Comparison of ENCODE assay signal across 1 cellular context in the genomic region with DNA sequence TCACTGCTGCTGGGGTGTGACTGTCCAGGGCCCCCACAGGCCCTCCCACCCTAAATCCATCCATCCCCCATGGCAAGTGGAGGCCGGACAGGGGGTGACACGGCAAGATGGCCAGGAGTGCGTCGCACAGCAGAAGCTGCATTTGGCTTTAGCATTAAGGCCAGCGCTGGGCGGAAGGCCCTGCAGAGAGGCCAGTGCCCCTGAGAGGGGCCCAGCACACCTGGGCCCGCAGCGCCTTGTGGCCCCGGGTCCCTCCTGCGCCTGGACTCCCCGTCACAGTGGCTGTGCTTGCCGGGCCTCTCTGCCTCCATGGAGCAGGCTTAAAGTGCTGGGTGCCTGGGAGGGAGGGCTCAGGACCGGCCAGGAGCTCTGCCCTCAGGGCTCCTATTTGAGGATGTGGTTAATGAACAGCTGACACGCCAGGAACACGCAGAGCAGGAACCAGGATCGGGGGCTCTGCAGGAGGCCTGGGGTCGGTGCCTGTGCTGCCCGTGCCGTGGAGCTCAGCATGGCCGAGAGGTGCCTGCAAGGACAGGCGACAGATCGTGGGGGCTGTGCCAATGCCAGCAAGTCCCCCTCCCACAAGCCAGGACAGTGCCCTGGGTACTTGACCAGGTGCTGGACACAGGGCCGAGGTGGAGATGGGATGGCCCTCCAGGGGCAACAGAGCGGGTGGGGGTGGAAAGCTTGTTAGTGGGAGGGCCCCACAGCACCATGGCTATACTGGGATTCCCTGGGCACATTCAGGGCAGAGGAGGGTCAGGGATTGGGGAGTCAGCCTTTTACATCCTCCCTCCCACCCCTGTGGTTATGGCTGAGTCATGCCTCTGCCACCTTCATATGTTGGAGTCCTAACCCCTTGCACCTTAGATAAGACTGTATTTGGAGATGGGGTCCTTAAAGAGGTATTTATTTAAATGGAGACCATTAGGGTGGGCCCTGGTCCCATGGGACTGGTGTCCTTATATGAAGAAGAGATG.
TF ChIP-seq lines count a peak whose summit lies in the region.

No MANE protein-coding gene starts in this region.

TF ChIP-seq in HepG2, 621 proteins besides CTCF, POLR2A, EP300 and RAD21 (continued from another document):
- TF ChIP-seq ASH2L (IDR thresholded peaks at IDR 0.05; ENCODE audit: insufficient read length, low read depth, low read length) (no peak), ZNF264 (CRISPR knock-in tag; IDR thresholded peaks at IDR 0.05) (no peak), ELF4 (CRISPR knock-in tag; IDR thresholded peaks at IDR 0.05; ENCODE audit: borderline replicate concordance) (no peak), BHLHE40 (IDR thresholded peaks at IDR 0.05; ENCODE audit: low read length) (no peak), ZSCAN12 (CRISPR knock-in tag; IDR thresholded peaks at IDR 0.05) (no peak), CEBPB (IDR thresholded peaks at IDR 0.05; ENCODE audit: borderline replicate concordance, low read depth, low read length) (no peak), ZNF660 (CRISPR knock-in tag; IDR thresholded peaks at IDR 0.05; ENCODE audit: borderline replicate concordance, low read depth) (no peak), ATAD3A (CRISPR knock-in tag; IDR thresholded peaks at IDR 0.05) (no peak), MED13 (CRISPR knock-in tag; IDR thresholded peaks at IDR 0.05) (no peak), CBFB (CRISPR knock-in tag; IDR thresholded peaks at IDR 0.05) (no peak), ADNP (CRISPR knock-in tag; IDR thresholded peaks at IDR 0.05) (no peak), RELA (CRISPR knock-in tag; IDR thresholded peaks at IDR 0.05) (no peak), ZNF343 (CRISPR knock-in tag; IDR thresholded peaks at IDR 0.05) (no peak), RFX3 (CRISPR knock-in tag; IDR thresholded peaks at IDR 0.05) (no peak), ZNF556 (CRISPR knock-in tag; IDR thresholded peaks at IDR 0.05; ENCODE audit: borderline replicate concordance) (no peak), ZFAT (CRISPR knock-in tag; conservative IDR thresholded peaks at IDR 0.05) (no peak), KDM6A (CRISPR knock-in tag; IDR thresholded peaks at IDR 0.05; ENCODE audit: low read depth) (no peak), ETV5 (CRISPR knock-in tag; IDR thresholded peaks at IDR 0.05; ENCODE audit: borderline replicate concordance) (no peak)
- TF ChIP-seq, protein P1, sequence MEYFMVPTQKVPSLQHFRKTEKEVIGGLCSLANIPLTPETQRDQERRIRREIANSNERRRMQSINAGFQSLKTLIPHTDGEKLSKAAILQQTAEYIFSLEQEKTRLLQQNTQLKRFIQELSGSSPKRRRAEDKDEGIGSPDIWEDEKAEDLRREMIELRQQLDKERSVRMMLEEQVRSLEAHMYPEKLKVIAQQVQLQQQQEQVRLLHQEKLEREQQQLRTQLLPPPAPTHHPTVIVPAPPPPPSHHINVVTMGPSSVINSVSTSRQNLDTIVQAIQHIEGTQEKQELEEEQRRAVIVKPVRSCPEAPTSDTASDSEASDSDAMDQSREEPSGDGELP (IDR thresholded peaks at IDR 0.05; ENCODE audit: borderline replicate concordance, low read depth): peak; percentile 62; the same call in 1 of the 2 replicates
- TF ChIP-seq, protein P2, sequence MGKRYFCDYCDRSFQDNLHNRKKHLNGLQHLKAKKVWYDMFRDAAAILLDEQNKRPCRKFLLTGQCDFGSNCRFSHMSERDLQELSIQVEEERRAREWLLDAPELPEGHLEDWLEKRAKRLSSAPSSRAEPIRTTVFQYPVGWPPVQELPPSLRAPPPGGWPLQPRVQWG (CRISPR knock-in tag; IDR thresholded peaks at IDR 0.05; ENCODE audit: borderline replicate concordance, low read depth): no peak
- TF ChIP-seq, protein P3, sequence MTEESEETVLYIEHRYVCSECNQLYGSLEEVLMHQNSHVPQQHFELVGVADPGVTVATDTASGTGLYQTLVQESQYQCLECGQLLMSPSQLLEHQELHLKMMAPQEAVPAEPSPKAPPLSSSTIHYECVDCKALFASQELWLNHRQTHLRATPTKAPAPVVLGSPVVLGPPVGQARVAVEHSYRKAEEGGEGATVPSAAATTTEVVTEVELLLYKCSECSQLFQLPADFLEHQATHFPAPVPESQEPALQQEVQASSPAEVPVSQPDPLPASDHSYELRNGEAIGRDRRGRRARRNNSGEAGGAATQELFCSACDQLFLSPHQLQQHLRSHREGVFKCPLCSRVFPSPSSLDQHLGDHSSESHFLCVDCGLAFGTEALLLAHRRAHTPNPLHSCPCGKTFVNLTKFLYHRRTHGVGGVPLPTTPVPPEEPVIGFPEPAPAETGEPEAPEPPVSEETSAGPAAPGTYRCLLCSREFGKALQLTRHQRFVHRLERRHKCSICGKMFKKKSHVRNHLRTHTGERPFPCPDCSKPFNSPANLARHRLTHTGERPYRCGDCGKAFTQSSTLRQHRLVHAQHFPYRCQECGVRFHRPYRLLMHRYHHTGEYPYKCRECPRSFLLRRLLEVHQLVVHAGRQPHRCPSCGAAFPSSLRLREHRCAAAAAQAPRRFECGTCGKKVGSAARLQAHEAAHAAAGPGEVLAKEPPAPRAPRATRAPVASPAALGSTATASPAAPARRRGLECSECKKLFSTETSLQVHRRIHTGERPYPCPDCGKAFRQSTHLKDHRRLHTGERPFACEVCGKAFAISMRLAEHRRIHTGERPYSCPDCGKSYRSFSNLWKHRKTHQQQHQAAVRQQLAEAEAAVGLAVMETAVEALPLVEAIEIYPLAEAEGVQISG (CRISPR knock-in tag; IDR thresholded peaks at IDR 0.05): peak; percentile 21; the same call in 1 of the 2 replicates
- TF ChIP-seq, protein P4, sequence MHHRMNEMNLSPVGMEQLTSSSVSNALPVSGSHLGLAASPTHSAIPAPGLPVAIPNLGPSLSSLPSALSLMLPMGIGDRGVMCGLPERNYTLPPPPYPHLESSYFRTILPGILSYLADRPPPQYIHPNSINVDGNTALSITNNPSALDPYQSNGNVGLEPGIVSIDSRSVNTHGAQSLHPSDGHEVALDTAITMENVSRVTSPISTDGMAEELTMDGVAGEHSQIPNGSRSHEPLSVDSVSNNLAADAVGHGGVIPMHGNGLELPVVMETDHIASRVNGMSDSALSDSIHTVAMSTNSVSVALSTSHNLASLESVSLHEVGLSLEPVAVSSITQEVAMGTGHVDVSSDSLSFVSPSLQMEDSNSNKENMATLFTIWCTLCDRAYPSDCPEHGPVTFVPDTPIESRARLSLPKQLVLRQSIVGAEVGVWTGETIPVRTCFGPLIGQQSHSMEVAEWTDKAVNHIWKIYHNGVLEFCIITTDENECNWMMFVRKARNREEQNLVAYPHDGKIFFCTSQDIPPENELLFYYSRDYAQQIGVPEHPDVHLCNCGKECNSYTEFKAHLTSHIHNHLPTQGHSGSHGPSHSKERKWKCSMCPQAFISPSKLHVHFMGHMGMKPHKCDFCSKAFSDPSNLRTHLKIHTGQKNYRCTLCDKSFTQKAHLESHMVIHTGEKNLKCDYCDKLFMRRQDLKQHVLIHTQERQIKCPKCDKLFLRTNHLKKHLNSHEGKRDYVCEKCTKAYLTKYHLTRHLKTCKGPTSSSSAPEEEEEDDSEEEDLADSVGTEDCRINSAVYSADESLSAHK (CRISPR knock-in tag; IDR thresholded peaks at IDR 0.05; ENCODE audit: borderline replicate concordance): no peak
- TF ChIP-seq, protein P5, sequence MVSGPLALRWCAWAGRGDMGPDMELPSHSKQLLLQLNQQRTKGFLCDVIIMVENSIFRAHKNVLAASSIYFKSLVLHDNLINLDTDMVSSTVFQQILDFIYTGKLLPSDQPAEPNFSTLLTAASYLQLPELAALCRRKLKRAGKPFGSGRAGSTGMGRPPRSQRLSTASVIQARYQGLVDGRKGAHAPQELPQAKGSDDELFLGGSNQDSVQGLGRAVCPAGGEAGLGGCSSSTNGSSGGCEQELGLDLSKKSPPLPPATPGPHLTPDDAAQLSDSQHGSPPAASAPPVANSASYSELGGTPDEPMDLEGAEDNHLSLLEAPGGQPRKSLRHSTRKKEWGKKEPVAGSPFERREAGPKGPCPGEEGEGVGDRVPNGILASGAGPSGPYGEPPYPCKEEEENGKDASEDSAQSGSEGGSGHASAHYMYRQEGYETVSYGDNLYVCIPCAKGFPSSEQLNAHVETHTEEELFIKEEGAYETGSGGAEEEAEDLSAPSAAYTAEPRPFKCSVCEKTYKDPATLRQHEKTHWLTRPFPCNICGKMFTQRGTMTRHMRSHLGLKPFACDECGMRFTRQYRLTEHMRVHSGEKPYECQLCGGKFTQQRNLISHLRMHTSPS (CRISPR knock-in tag; IDR thresholded peaks at IDR 0.05; ENCODE audit: low read depth): no peak
- TF ChIP-seq, protein P6, sequence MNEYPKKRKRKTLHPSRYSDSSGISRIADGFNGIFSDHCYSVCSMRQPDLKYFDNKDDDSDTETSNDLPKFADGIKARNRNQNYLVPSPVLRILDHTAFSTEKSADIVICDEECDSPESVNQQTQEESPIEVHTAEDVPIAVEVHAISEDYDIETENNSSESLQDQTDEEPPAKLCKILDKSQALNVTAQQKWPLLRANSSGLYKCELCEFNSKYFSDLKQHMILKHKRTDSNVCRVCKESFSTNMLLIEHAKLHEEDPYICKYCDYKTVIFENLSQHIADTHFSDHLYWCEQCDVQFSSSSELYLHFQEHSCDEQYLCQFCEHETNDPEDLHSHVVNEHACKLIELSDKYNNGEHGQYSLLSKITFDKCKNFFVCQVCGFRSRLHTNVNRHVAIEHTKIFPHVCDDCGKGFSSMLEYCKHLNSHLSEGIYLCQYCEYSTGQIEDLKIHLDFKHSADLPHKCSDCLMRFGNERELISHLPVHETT (CRISPR knock-in tag; conservative IDR thresholded peaks at IDR 0.05): no peak
- TF ChIP-seq, protein P7, sequence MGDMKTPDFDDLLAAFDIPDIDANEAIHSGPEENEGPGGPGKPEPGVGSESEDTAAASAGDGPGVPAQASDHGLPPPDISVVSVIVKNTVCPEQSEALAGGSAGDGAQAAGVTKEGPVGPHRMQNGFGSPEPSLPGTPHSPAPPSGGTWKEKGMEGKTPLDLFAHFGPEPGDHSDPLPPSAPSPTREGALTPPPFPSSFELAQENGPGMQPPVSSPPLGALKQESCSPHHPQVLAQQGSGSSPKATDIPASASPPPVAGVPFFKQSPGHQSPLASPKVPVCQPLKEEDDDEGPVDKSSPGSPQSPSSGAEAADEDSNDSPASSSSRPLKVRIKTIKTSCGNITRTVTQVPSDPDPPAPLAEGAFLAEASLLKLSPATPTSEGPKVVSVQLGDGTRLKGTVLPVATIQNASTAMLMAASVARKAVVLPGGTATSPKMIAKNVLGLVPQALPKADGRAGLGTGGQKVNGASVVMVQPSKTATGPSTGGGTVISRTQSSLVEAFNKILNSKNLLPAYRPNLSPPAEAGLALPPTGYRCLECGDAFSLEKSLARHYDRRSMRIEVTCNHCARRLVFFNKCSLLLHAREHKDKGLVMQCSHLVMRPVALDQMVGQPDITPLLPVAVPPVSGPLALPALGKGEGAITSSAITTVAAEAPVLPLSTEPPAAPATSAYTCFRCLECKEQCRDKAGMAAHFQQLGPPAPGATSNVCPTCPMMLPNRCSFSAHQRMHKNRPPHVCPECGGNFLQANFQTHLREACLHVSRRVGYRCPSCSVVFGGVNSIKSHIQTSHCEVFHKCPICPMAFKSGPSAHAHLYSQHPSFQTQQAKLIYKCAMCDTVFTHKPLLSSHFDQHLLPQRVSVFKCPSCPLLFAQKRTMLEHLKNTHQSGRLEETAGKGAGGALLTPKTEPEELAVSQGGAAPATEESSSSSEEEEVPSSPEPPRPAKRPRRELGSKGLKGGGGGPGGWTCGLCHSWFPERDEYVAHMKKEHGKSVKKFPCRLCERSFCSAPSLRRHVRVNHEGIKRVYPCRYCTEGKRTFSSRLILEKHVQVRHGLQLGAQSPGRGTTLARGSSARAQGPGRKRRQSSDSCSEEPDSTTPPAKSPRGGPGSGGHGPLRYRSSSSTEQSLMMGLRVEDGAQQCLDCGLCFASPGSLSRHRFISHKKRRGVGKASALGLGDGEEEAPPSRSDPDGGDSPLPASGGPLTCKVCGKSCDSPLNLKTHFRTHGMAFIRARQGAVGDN (CRISPR knock-in tag; IDR thresholded peaks at IDR 0.05): peak; percentile 45; the same call in 1 of the 2 replicates
TF ChIP-seq in HepG2: peak in this region for 14.
